In genomic region chr3:190352866-190353457, GRCh38 we compare ENCODE assay signal across 14 cellular contexts. TPM values are rescaled to one million over a fixed set of nuclear protein-coding genes. Genes with fewer than 3 reads are reported as not detected.
DNase-seq lines count a peak whose midpoint lies in the region; ATAC-seq, FAIRE-seq and TF ChIP-seq lines count a peak whose summit lies in the region.
"Had no signal": no experiment of that assay in that cellular context is flagged by ENCODE, and none has a peak within 500 bp of the region (broad histone marks: within the 10 kb centered on the region; RNA-seq: fewer than 3 reads in every experiment).

No MANE protein-coding gene starts in this region.

- H3K14ac ChIP-seq in H1 (ENCODE audit: insufficient read length), result no peak overlapping the region

- intact Hi-C loops in left ventricle myocardium superior (cut with micrococcal nuclease), result no loop called here

- H3K36me3 ChIP-seq in GM23338 (ENCODE audit: insufficient read depth) (no peaks in the 10 kb centered on the region), MM.1S (replicated peaks; ENCODE audit: insufficient read depth, low read length) (no peaks in the 10 kb centered on the region), H1 (ENCODE audit: control insufficient read depth in 2 of 4, insufficient read depth in 4 of 4, low read length in 3 of 4) (no peaks in the 10 kb centered on the region)
- H3K36me3 ChIP-seq: BLaER1 had no signal

- H2BK12ac ChIP-seq in H1 (ENCODE audit: low read depth, low read length), result no peak overlapping the region

- peak overlapping the region; percentile 47; the same call in 1 of the 2 replicates for H3K27ac Mint-ChIP-seq in GM23338
- H3K27ac Mint-ChIP-seq: CD8-positive, alpha-beta memory T cell; IgD-negative memory B cell had no signal

- no peak overlapping the region for H3K27ac ChIP-seq in GM23338 (ENCODE audit: low read depth)
- no peak overlapping the region for H3K27ac ChIP-seq in MM.1S (ENCODE audit: low read length)
- H3K27ac ChIP-seq in H1 (ENCODE audit: low read depth, low read length), result no peak overlapping the region
- H3K27ac ChIP-seq: BLaER1 had no signal

- H3F3A ChIP-seq in GM23338 (replicated peaks; ENCODE audit: low read depth) (no peaks in the 10 kb centered on the region), MM.1S (ENCODE audit: insufficient read depth, low read length) (no peaks in the 10 kb centered on the region)

- no peaks in the 10 kb centered on the region for H3K23me2 ChIP-seq in H1 (ENCODE audit: low read depth, low read length)

- H3K9me3 ChIP-seq in MM.1S (replicated peaks; ENCODE audit: insufficient read depth, low read length) (no peaks in the 10 kb centered on the region), H1 (ENCODE audit: insufficient read depth in 2 of 2, low read depth in 1 of 2, low read length in 1 of 2) (no peaks in the 10 kb centered on the region)
- H3K9me3 ChIP-seq: BLaER1, Caco-2 had no signal

- TF ChIP-seq POLR2A in H1 (IDR thresholded peaks at IDR 0.05; ENCODE audit: control extremely low read depth in 1 of 2, low read depth in 2 of 2, low read length in 2 of 2), result no peak

- peaks cover 19% of the 10 kb centered on the region for H3K4me1 Mint-ChIP-seq in GM23338
- H3K4me1 Mint-ChIP-seq: CD8-positive, alpha-beta memory T cell; IgD-negative memory B cell had no signal

- no peak overlapping the region for H2AK5ac ChIP-seq in H1 (ENCODE audit: low read depth, low read length)

- no peak overlapping the region for H3K23ac ChIP-seq in H1 (ENCODE audit: insufficient read length)

- no peaks in the 10 kb centered on the region for H4K20me1 ChIP-seq in GM23338 (replicated peaks; ENCODE audit: insufficient read depth)
- no peaks in the 10 kb centered on the region for H4K20me1 ChIP-seq in MM.1S (ENCODE audit: insufficient read depth, low read length)
- H4K20me1 ChIP-seq in H1 (replicated peaks in 1 of 2; ENCODE audit: control insufficient read depth in 1 of 2, insufficient read depth in 2 of 2, low read length in 2 of 2), result no peaks in the 10 kb centered on the region
- H4K20me1 ChIP-seq: BLaER1 had no signal

- no peaks in the 10 kb centered on the region for H3K27me3 Mint-ChIP-seq in GM23338 (ENCODE audit: insufficient read depth, low read depth, poor library complexity)

- H2AFZ ChIP-seq in GM23338, result no peak overlapping the region
- H2AFZ ChIP-seq in MM.1S (ENCODE audit: low read length), result no peak overlapping the region
- H2AFZ ChIP-seq in H1 (ENCODE audit: low read length), result no peak overlapping the region

- H3K18ac ChIP-seq in H1 (ENCODE audit: extremely low read depth, low read length), result no peak overlapping the region

- POLR2A ChIA-PET in H1 (lab: Charles Lee; ENCODE audit: partially characterized antibody), result no interaction called here

- H3K9me3 Mint-ChIP-seq in GM23338, result no peaks in the 10 kb centered on the region
- H3K9me3 Mint-ChIP-seq: IgD-negative memory B cell had no signal

- no peak overlapping the region for H2BK120ac ChIP-seq in H1 (replicated peaks; ENCODE audit: low read depth, low read length)

- H3K36me3 Mint-ChIP-seq in GM23338 (ENCODE audit: low read depth), result no peaks in the 10 kb centered on the region
- H3K36me3 Mint-ChIP-seq: CD8-positive, alpha-beta memory T cell; IgD-negative memory B cell had no signal

- no peak overlapping the region for H3K4me3 Mint-ChIP-seq in GM23338
- H3K4me3 Mint-ChIP-seq: CD8-positive, alpha-beta memory T cell; IgD-negative memory B cell had no signal

- no peak overlapping the region for H4K91ac ChIP-seq in H1 (replicated peaks; ENCODE audit: insufficient read length, low read length)

- TF ChIP-seq CTCF in GM23338 (conservative IDR thresholded peaks at IDR 0.05; ENCODE audit: low read depth in 2 of 2) (no peak), MM.1S (IDR thresholded peaks at IDR 0.05; ENCODE audit: low read length) (no peak), H1 (IDR thresholded peaks at IDR 0.05; ENCODE audit: control extremely low read depth in 1 of 3, insufficient read depth in 1 of 3, low read depth in 1 of 3, low read length in 3 of 3) (no peak)

- H3K4me1 ChIP-seq in GM23338 (ENCODE audit: insufficient read depth), result peaks cover 14% of the 10 kb centered on the region; the same call in 1 of the 2 replicates
- no peaks in the 10 kb centered on the region for H3K4me1 ChIP-seq in MM.1S (ENCODE audit: low read length)
- no peaks in the 10 kb centered on the region for H3K4me1 ChIP-seq in H1 (replicated peaks in 1 of 4; ENCODE audit: control insufficient read depth in 3 of 4, insufficient read depth in 4 of 4, low read length in 3 of 4)
- H3K4me1 ChIP-seq: BLaER1, Caco-2 had no signal

- ATAC-seq in GM23338 (no peak), HG02610 (IDR thresholded peaks at IDR 0.05; ENCODE audit: unreplicated experiment) (no peak), left ventricle myocardium superior (no peak)
- no peak for ATAC-seq in activated CD4-positive, CD25-positive, alpha-beta regulatory T cell treated with anti-CD3 and anti-CD28 coated beads, Interleukin-2, amount 50 U/mL, for 24 hours

- H3K9ac ChIP-seq in MM.1S (ENCODE audit: low read length) (no peak overlapping the region), H1 (replicated peaks in 1 of 4; ENCODE audit: extremely low read depth in 1 of 4, low read depth in 3 of 4, low read length in 3 of 4) (no peak overlapping the region)
- H3K9ac ChIP-seq: BLaER1 had no signal

- H3K4me3 ChIP-seq in GM23338 (no peak overlapping the region), MM.1S (ENCODE audit: low read length) (no peak overlapping the region), H1 (ENCODE audit: extremely low read depth in 1 of 4, insufficient read depth in 2 of 4, low read depth in 3 of 4, low read length in 4 of 4) (no peak overlapping the region)
- H3K4me3 ChIP-seq: BLaER1 had no signal

- no peak overlapping the region for H3K56ac ChIP-seq in H1 (replicated peaks; ENCODE audit: insufficient read length, low read depth, low read length)

- H3K4ac ChIP-seq in H1 (replicated peaks; ENCODE audit: insufficient read length, low read depth, low read length), result no peak overlapping the region

- no peak for TF ChIP-seq RAD21 in H1 (IDR thresholded peaks at IDR 0.05 in 1 of 2, conservative IDR thresholded peaks at IDR 0.05 in 1 of 2; ENCODE audit: low read depth in 2 of 2, low read length in 2 of 2)

- no peak overlapping the region for H2BK15ac ChIP-seq in H1 (ENCODE audit: low read length)

- no peaks in the 10 kb centered on the region for H3K79me1 ChIP-seq in H1 (ENCODE audit: low read depth, low read length)

- WGBS in H1 (ENCODE audit: extremely low coverage in 1 of 2, insufficient coverage in 1 of 2, insufficient read length in 1 of 2, insufficient replicate concordance in 2 of 2, low coverage in 1 of 2, low lambda C conversion rate in 2 of 2, missing lambda C conversion rate in 1 of 2), 2 experiments, result 89% methylated on average over 1 of the region's 1 CpG; no CpG with 5 or more reads in 1 of the 2 experiments

- H3K79me2 ChIP-seq in GM23338 (replicated peaks; ENCODE audit: insufficient read depth), result no peaks in the 10 kb centered on the region
- H3K79me2 ChIP-seq in MM.1S (ENCODE audit: low read length), result no peaks in the 10 kb centered on the region
- no peaks in the 10 kb centered on the region for H3K79me2 ChIP-seq in H1 (ENCODE audit: control insufficient read depth in 1 of 2, insufficient read depth in 2 of 2, low read length in 2 of 2)

- no peak for FAIRE-seq in H1 (lab: Jason Lieb, UNC)

- CTCF ChIA-PET in H1 (lab: Charles Lee; ENCODE audit: partially characterized antibody), result interaction anchor here (0.6 kb wide), 1 partner anchor 185 kb away, joined by 3 read pairs; no protein-coding TSS in a partner anchor

- H3K27me3 ChIP-seq in GM23338 (ENCODE audit: insufficient read depth) (no peaks in the 10 kb centered on the region), MM.1S (replicated peaks; ENCODE audit: insufficient read depth, low read length) (no peaks in the 10 kb centered on the region), H1 (replicated peaks in 1 of 4; ENCODE audit: control insufficient read depth in 3 of 4, extremely low read depth in 1 of 4, insufficient read depth in 3 of 4, low read length in 3 of 4) (no peaks in the 10 kb centered on the region)
- H3K27me3 ChIP-seq: BLaER1 had no signal

- no peak overlapping the region for H2BK20ac ChIP-seq in H1 (ENCODE audit: low read length)

- no peak overlapping the region for H4K8ac ChIP-seq in H1 (ENCODE audit: extremely low read depth, insufficient read depth, low read length)

- no peak for TF ChIP-seq EP300 in H1 (IDR thresholded peaks at IDR 0.05; ENCODE audit: borderline replicate concordance in 1 of 2, low read depth in 2 of 2, low read length in 2 of 2)

- H2BK5ac ChIP-seq in H1 (ENCODE audit: low read depth, low read length), result no peak overlapping the region

- H3K9me2 ChIP-seq in GM23338 (ENCODE audit: insufficient read depth), result peaks cover 3% of the 10 kb centered on the region; the same call in 1 of the 2 replicates
- H3K9me2 ChIP-seq in MM.1S (replicated peaks; ENCODE audit: insufficient read depth, low read length), result no peaks in the 10 kb centered on the region

- H4K5ac ChIP-seq in H1 (ENCODE audit: insufficient read length, low read depth, low read length), result no peak overlapping the region

- H3K4me2 ChIP-seq in GM23338 (no peak overlapping the region), MM.1S (ENCODE audit: low read depth, low read length) (no peak overlapping the region), H1 (ENCODE audit: insufficient read depth in 1 of 2, low read depth in 2 of 2, low read length in 2 of 2) (no peak overlapping the region)
- H3K4me2 ChIP-seq: BLaER1 had no signal

- no peak for DNase-seq in GM23338 (ENCODE audit: low spot score)
- peak; percentile 39 for DNase-seq in MM.1S
- DNase-seq in H1 (ENCODE audit: low read depth in 1 of 2, low spot score in 2 of 2), result no peak
- no peak for DNase-seq in left ventricle myocardium superior
- DNase-seq in dermis blood vessel endothelial cell, result no peak
- DNase-seq: AML-193; Caco-2; CD8-positive, alpha-beta memory T cell; DND-41; GDM1 had no signal

RNA-seq across cellular contexts. Expression of gene CLDN1, which starts 30.7 kb away (rescaled TPM):
- 4.2 and 4.6 TPM in 2 replicates for total RNA-seq in GM23338 (2014; rRNA removed; shearing (Covaris generic))
- polyA plus RNA-seq in GM23338 (2016; fragmentation: Nextera tagmentation; extraction: Ambion mirVana) (2.5 and 2.7 TPM in 2 replicates), H1 (2011; rRNA removed) (3.8 and 6.1 TPM in 2 replicates)
- 3.0 and 3.1 TPM in 2 replicates for total RNA-seq in H1 (2021; fragmentation: NEBNext Ultra II Directional; extraction: Animal tissue kit (Norgen Biotek cat#: 25700))
- 5.1 TPM for polyA plus RNA-seq in H1 (2011; cell fraction: cytosol; rRNA removed)
- polyA plus RNA-seq in H1 (2011; cell fraction: nucleus; rRNA removed), result 2.1 TPM
- polyA plus RNA-seq in H1 (2012, experiment 1 of 2), result 3.2 to 4.5 TPM (median 4.2 TPM) in 4 replicates
- 0.88 TPM for polyA plus RNA-seq in H1 (2012, experiment 2 of 2)
- 5.5 TPM for polyA plus RNA-seq in H1 (2013, experiment 1 of 2)
- polyA plus RNA-seq in H1 (2013, experiment 2 of 2), result 6.6 TPM
- 6.7 and 10.5 TPM in 2 replicates for polyA minus RNA-seq in H1 (2011; rRNA and poly(A)+ RNA removed)
- 2.1 TPM for polyA minus RNA-seq in H1 (2011; cell fraction: cytosol; rRNA and poly(A)+ RNA removed)
- polyA minus RNA-seq in H1 (2011; cell fraction: nucleus; rRNA and poly(A)+ RNA removed), result 6.9 TPM
- total RNA-seq in left ventricle myocardium superior (1.4 TPM), dermis blood vessel endothelial cell (0.68 and 0.79 TPM in 2 replicates)
- polyA plus RNA-seq: CD8-positive, alpha-beta memory T cell; IgD-negative memory B cell had no signal

RNA-seq across cellular contexts. Expression of gene CLDN16, which starts 35.0 kb away (rescaled TPM):
- not detected in 2 replicates for total RNA-seq in GM23338 (2014; rRNA removed; shearing (Covaris generic))
- 0.06 TPM in 1 of 2 replicates, not detected in the other for polyA plus RNA-seq in GM23338 (2016; fragmentation: Nextera tagmentation; extraction: Ambion mirVana)
- not detected in 2 replicates for total RNA-seq in H1 (2021; fragmentation: NEBNext Ultra II Directional; extraction: Animal tissue kit (Norgen Biotek cat#: 25700))
- polyA plus RNA-seq in H1 (2011; rRNA removed), result 0.02 TPM in 1 of 2 replicates, not detected in the other
- not detected for polyA plus RNA-seq in H1 (2011; cell fraction: cytosol; rRNA removed)
- not detected for polyA plus RNA-seq in H1 (2011; cell fraction: nucleus; rRNA removed)
- not detected in 4 replicates for polyA plus RNA-seq in H1 (2012, experiment 1 of 2)
- not detected for polyA plus RNA-seq in H1 (2012, experiment 2 of 2)
- polyA plus RNA-seq in H1 (2013, experiment 1 of 2), result 0.04 TPM
- polyA plus RNA-seq in H1 (2013, experiment 2 of 2), result 0.02 TPM
- not detected in 2 replicates for polyA minus RNA-seq in H1 (2011; rRNA and poly(A)+ RNA removed)
- not detected for polyA minus RNA-seq in H1 (2011; cell fraction: cytosol; rRNA and poly(A)+ RNA removed)
- not detected for polyA minus RNA-seq in H1 (2011; cell fraction: nucleus; rRNA and poly(A)+ RNA removed)
- not detected for total RNA-seq in left ventricle myocardium superior
- total RNA-seq in dermis blood vessel endothelial cell, result 0.09 and 0.34 TPM in 2 replicates
- total RNA-seq: CD8-positive, alpha-beta memory T cell had no signal
- polyA plus RNA-seq: CD8-positive, alpha-beta memory T cell; IgD-negative memory B cell had no signal
